Comparison of ENCODE assay signal across 12 cellular contexts in the genomic region with DNA sequence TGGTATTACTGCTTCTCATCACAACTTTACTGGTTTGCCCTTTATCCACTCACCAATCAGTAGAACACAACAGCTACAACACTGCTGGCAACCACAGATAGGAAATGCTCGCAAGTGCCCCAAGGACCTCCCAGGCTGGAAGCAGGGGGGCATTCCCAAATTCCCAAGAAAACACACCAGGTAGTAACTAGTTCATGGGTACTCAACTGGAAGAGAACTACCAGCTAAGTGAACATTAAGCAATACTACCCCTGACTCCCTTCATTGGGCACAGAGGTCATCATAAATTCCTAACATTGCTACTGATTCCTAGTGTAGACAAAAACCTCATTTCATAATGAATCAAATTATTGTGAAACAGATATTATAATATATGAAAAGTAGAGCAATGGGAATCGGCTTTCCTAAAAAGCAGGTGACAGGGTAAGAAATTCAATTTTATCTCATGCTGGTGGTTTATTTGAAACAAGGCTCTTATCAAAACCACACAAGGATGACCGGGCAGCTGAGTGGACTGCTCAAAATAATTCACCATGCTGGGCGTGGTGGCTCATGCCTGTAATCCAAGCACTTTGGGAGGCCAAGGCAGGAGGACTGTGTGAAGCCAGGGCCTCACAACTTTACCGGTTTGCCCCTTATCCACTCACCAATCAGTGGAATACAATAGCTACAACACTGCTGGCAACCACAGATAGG.
"Had no signal": no experiment of that assay in that cellular context is flagged by ENCODE, and none has a peak within 500 bp of the region (broad histone marks: within the 10 kb centered on the region; RNA-seq: fewer than 3 reads in every experiment).

No MANE protein-coding gene starts in this region.

- DNase-seq: activated CD4-positive, alpha-beta memory T cell treated with anti-CD3 and anti-CD28 coated beads, Interleukin-2, amount 10 ng/mL, durations not matched to agents 7 days and 5 days; activated gamma-delta T cell treated with Interleukin-2 at 50 U/mL for 16 hours; activated T-cell treated with anti-CD3 and anti-CD28 coated beads, Interleukin-2, amount 50 U/mL, for 48 hours; left colon; mucosa of descending colon; stimulated activated CD4-positive, alpha-beta T cell treated with anti-CD3 and anti-CD28 coated beads, Interleukin-2, amount 100 ng/mL, for 48 hours; T-cell; uterus had no signal

- H3K36me3 ChIP-seq: uterus had no signal

- H3K27ac ChIP-seq: uterus, VCaP had no signal

- ATAC-seq: left colon, mucosa of descending colon, T-cell had no signal

- H3K4me1 ChIP-seq: uterus had no signal

- H3K9me3 ChIP-seq: mucosa of descending colon, uterus had no signal

- FAIRE-seq: astrocyte, endometrium, frontal cortex had no signal

- H3K27me3 ChIP-seq: uterus had no signal

- H3K4me3 ChIP-seq: mucosa of descending colon, uterus had no signal
